Comparison of ENCODE assay signal across 8 cellular contexts in genomic region chr4:159103406-159104131, GRCh38. TPM values are rescaled to one million over a fixed set of nuclear protein-coding genes. Genes with fewer than 3 reads are reported as not detected.
A peak's percentile ranks its signal among the peaks of the same experiment; 100 is the strongest.
DNase-seq lines count a peak whose midpoint lies in the region; ATAC-seq and TF ChIP-seq lines count a peak whose summit lies in the region.

No MANE protein-coding gene starts in this region.

- H3K4me2 ChIP-seq in PC-9 = peak overlapping the region; percentile 78

- peaks cover 24% of the 10 kb centered on the region; the same call in 1 of the 2 replicates for H4K20me1 ChIP-seq in PC-9 (ENCODE audit: insufficient read depth)

- 0 out of 2 replicates have a peak, but pooled peaks cover 4% of the 10 kb centered on the region for H3F3A ChIP-seq in PC-9 (ENCODE audit: insufficient read depth, low read depth)

- H3K27ac ChIP-seq in 22Rv1 (peak overlapping the region; percentile 89), PC-9 (peak overlapping the region; percentile 77), foreskin keratinocyte (peak overlapping the region; percentile 92), uterus (peak overlapping the region; percentile 88 to 91)

- H3K4me1 ChIP-seq in PC-9 (replicated peaks; ENCODE audit: insufficient read depth) = peaks cover 27% of the 10 kb centered on the region
- H3K4me1 ChIP-seq in foreskin keratinocyte = peaks cover 23% of the 10 kb centered on the region
- H3K4me1 ChIP-seq in neuron (ENCODE audit: insufficient read depth, low read length) = peaks cover 25% of the 10 kb centered on the region
- H3K4me1 ChIP-seq in uterus = peaks cover 0 to 5% of the 10 kb centered on the region in 2 donors

- no peak for TF ChIP-seq POLR2A in uterus (IDR thresholded peaks at IDR 0.05)

- peak in 1 of 2 experiments; percentile 40 for DNase-seq in PC-9
- peak; percentile 14 for DNase-seq in activated gamma-delta T cell treated with anti-CD3 and anti-CD28 coated beads, Interleukin-2, amount 50 U/mL, for 16 hours (ENCODE audit: low read depth)
- peak; percentile 31 to 49 for DNase-seq in foreskin keratinocyte
- peak; percentile 31 to 49 for DNase-seq in uterus

- POLR2A ChIA-PET in PC-9 (lab: Charles Lee; ENCODE audit: unreplicated experiment) = interaction anchor here (0.6 kb wide), 1 partner anchor 251 kb away, joined by 5 read pairs; no protein-coding TSS in a partner anchor

- no peaks in the 10 kb centered on the region for H3K27me3 ChIP-seq in PC-9 (ENCODE audit: insufficient read depth, low read depth)
- no peaks in the 10 kb centered on the region for H3K27me3 ChIP-seq in foreskin keratinocyte
- H3K27me3 ChIP-seq in neuron (ENCODE audit: insufficient read depth, low read length) = no peaks in the 10 kb centered on the region
- H3K27me3 ChIP-seq in uterus = no peaks in the 10 kb centered on the region

- CTCF ChIA-PET in PC-9 (lab: Charles Lee) = no interaction called here

- ATAC-seq in GM18511 (IDR thresholded peaks at IDR 0.05; ENCODE audit: unreplicated experiment) = peak; percentile 31
- ATAC-seq in HG02981 (IDR thresholded peaks at IDR 0.05; ENCODE audit: unreplicated experiment) = peak; percentile 26
- ATAC-seq in foreskin keratinocyte = peak; percentile 52

- H3K4me3 ChIP-seq in PC-9 (peak overlapping the region; percentile 88), neuron (ENCODE audit: low read length) (peak overlapping the region; percentile 61), uterus (peak overlapping the region; percentile 74 to 79)

- H3K36me3 ChIP-seq in PC-9 (ENCODE audit: low read depth) = no peaks in the 10 kb centered on the region
- no peaks in the 10 kb centered on the region for H3K36me3 ChIP-seq in neuron (ENCODE audit: insufficient read depth, low read length)
- no peaks in the 10 kb centered on the region for H3K36me3 ChIP-seq in uterus

- H3K9me3 ChIP-seq in PC-9 (ENCODE audit: insufficient read depth, low read depth) (no peaks in the 10 kb centered on the region), neuron (ENCODE audit: low read length) (no peaks in the 10 kb centered on the region), uterus (no peaks in the 10 kb centered on the region)

- H2AFZ ChIP-seq in PC-9 (no peak overlapping the region), neuron (ENCODE audit: low read depth, low read length) (no peak overlapping the region)

- intact Hi-C loops in PC-9 (cut with micrococcal nuclease; ENCODE audit: unreplicated experiment) (loop anchor here (2.0 kb wide), 5 partner anchors 97 to 433 kb away; partner anchors contain the start of gene C4orf46), uterus (cut with DNase I; ENCODE audit: low total_unique reads) (no loop called here)

- no peak for TF ChIP-seq CTCF in 22Rv1 (IDR thresholded peaks at IDR 0.05)
- no peak for TF ChIP-seq CTCF in PC-9 (conservative IDR thresholded peaks at IDR 0.05)
- TF ChIP-seq CTCF in foreskin keratinocyte (conservative IDR thresholded peaks at IDR 0.05) = peak; percentile 8
- no peak for TF ChIP-seq CTCF in uterus (IDR thresholded peaks at IDR 0.05)

- no TSS peak for BruUV-seq in PC-9 (replicated peaks; lab: Mats Ljungman, UMichigan)

- peaks cover 45% of the 10 kb centered on the region for H3K79me2 ChIP-seq in PC-9 (ENCODE audit: low read depth)

- H3K9me2 ChIP-seq in PC-9 (ENCODE audit: insufficient read depth) = no peaks in the 10 kb centered on the region

RNA-seq across cellular contexts. Expression of gene RAPGEF2, which starts 0.7 kb away (rescaled TPM):
- total RNA-seq in PC-9 (2021) = 26.2 and 29.8 TPM in 2 replicates
- total RNA-seq in foreskin keratinocyte = 18.9 and 19.4 TPM in 2 replicates
- 1.8 TPM in 2 replicates for polyA plus RNA-seq in foreskin keratinocyte
- total RNA-seq in uterus = 10 to 100 TPM; 27.9 to 61.4 (median 40.5) TPM
